In the genomic region with DNA sequence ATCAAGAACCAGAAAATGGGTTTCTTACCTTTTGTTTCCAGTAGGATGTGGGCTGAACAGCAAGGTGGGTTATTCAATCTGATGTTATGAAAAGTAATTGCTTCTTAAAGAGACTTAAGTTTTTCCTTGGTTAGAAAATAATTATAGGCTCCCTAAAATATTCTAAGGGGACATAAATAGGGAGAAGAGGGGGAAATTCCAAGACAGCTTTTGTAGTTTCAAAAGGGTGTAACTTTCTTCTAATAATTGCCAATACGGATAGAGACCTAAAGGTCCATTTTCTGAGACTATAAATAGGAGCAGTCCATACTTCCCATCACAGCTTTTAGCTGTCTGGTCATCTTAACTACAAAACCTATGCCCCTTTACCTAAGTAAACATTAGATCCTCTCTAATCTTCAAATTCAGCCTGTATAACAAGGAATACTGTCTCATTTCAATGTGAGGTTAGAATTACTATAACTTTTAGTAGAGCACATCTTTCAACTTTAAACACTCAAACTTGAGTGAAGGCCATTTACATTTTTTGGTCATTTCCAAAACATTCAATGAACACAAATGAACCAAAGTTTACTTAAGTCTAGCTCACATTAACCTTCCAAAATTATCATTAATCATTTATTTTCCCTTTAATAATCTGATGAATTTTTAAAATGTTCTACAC, we compare ENCODE assay signal across 2 cellular contexts.
TF ChIP-seq lines count a peak whose summit lies in the region.

No MANE protein-coding gene starts in this region.

TF ChIP-seq in HepG2, 621 proteins besides CTCF, POLR2A, EP300 and RAD21:
- TF ChIP-seq POLR2AphosphoS5 (IDR thresholded peaks at IDR 0.05; ENCODE audit: low read depth, low read length) (peak; percentile 28; the same call in 1 of the 2 replicates), CBX1 (IDR thresholded peaks at IDR 0.05; ENCODE audit: low read depth) (no peak), ZSCAN29 (CRISPR knock-in tag; conservative IDR thresholded peaks at IDR 0.05) (no peak), POGZ (CRISPR knock-in tag; IDR thresholded peaks at IDR 0.05) (no peak), ZNF251 (CRISPR knock-in tag; IDR thresholded peaks at IDR 0.05) (no peak), AGO2 (optimal IDR thresholded peaks at IDR 0.05; ENCODE audit: low read depth, low read length) (peak; percentile 83), GTF3A (CRISPR knock-in tag; conservative IDR thresholded peaks at IDR 0.05) (no peak), SOX6 (IDR thresholded peaks at IDR 0.05) (no peak), SOX6 (CRISPR knock-in tag; IDR thresholded peaks at IDR 0.05) (no peak), ZBTB7B (CRISPR knock-in tag; IDR thresholded peaks at IDR 0.05) (no peak), ZBTB14 (CRISPR knock-in tag; IDR thresholded peaks at IDR 0.05) (no peak), POLR2AphosphoS2 (IDR thresholded peaks at IDR 0.05; ENCODE audit: low read depth, low read length) (peak; percentile 78), SRSF4 (IDR thresholded peaks at IDR 0.05; ENCODE audit: low read depth, low read length, poor library complexity, severe bottlenecking) (peak; percentile 46), ZNF576 (CRISPR knock-in tag; IDR thresholded peaks at IDR 0.05) (no peak), ZNF569 (CRISPR knock-in tag; IDR thresholded peaks at IDR 0.05; ENCODE audit: borderline replicate concordance) (no peak), RBFOX2 (IDR thresholded peaks at IDR 0.05; ENCODE audit: low read depth, low read length) (peak; percentile 73), RBM22 (optimal IDR thresholded peaks at IDR 0.05; ENCODE audit: low read length) (peak; percentile 46), SMYD3 (CRISPR knock-in tag; IDR thresholded peaks at IDR 0.05) (no peak), U2AF2 (IDR thresholded peaks at IDR 0.05; ENCODE audit: low read depth, low read length) (no peak)
- TF ChIP-seq, protein P1, sequence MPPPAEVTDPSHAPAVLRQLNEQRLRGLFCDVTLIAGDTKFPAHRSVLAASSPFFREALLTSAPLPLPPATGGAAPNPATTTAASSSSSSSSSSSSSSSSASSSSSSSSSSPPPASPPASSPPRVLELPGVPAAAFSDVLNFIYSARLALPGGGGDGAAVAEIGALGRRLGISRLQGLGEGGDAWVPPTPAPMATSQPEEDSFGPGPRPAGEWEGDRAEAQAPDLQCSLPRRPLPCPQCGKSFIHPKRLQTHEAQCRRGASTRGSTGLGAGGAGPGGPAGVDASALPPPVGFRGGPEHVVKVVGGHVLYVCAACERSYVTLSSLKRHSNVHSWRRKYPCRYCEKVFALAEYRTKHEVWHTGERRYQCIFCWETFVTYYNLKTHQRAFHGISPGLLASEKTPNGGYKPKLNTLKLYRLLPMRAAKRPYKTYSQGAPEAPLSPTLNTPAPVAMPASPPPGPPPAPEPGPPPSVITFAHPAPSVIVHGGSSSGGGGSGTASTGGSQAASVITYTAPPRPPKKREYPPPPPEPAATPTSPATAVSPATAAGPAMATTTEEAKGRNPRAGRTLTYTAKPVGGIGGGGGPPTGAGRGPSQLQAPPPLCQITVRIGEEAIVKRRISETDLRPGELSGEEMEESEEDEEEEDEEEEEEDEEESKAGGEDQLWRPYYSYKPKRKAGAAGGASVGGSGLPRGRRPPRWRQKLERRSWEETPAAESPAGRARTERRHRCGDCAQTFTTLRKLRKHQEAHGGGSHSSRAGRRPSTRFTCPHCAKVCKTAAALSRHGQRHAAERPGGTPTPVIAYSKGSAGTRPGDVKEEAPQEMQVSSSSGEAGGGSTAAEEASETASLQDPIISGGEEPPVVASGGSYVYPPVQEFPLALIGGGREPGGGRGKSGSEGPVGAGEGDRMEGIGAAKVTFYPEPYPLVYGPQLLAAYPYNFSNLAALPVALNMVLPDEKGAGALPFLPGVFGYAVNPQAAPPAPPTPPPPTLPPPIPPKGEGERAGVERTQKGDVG (CRISPR knock-in tag; IDR thresholded peaks at IDR 0.05; ENCODE audit: borderline replicate concordance) = no peak
- TF ChIP-seq, protein P2, sequence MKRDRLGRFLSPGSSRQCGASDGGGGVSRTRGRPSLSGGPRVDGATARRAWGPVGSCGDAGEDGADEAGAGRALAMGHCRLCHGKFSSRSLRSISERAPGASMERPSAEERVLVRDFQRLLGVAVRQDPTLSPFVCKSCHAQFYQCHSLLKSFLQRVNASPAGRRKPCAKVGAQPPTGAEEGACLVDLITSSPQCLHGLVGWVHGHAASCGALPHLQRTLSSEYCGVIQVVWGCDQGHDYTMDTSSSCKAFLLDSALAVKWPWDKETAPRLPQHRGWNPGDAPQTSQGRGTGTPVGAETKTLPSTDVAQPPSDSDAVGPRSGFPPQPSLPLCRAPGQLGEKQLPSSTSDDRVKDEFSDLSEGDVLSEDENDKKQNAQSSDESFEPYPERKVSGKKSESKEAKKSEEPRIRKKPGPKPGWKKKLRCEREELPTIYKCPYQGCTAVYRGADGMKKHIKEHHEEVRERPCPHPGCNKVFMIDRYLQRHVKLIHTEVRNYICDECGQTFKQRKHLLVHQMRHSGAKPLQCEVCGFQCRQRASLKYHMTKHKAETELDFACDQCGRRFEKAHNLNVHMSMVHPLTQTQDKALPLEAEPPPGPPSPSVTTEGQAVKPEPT (CRISPR knock-in tag; IDR thresholded peaks at IDR 0.05; ENCODE audit: low read depth) = no peak

TF ChIP-seq in GM12878, 131 proteins besides CTCF, POLR2A, EP300 and RAD21:
- TF ChIP-seq ZNF217 (IDR thresholded peaks at IDR 0.05) (no peak), STAT1 (conservative IDR thresholded peaks at IDR 0.05) (no peak), POLR2AphosphoS5 (IDR thresholded peaks at IDR 0.05; ENCODE audit: low read length) (0 out of 2 replicates have a peak, but pooled peaks have one; percentile 5), TCF3 (IDR thresholded peaks at IDR 0.05; ENCODE audit: borderline replicate concordance, insufficient read depth, low read depth, low read length) (no peak), ETV6 (conservative IDR thresholded peaks at IDR 0.05 in 1 of 2, IDR thresholded peaks at IDR 0.05 in 1 of 2; ENCODE audit: borderline replicate concordance in 1 of 2, low read depth in 1 of 2) (no peak), RBBP5 (conservative IDR thresholded peaks at IDR 0.05) (no peak), BACH1 (IDR thresholded peaks at IDR 0.05; ENCODE audit: borderline replicate concordance) (0 out of 2 replicates have a peak, but pooled peaks have one; percentile 39), KAT2A (conservative IDR thresholded peaks at IDR 0.05; ENCODE audit: control insufficient read depth, low read depth, low read length) (no peak), SPI1 (IDR thresholded peaks at IDR 0.05; ENCODE audit: borderline replicate concordance, insufficient read depth, low read depth, low read length) (no peak), TBL1XR1 (IDR thresholded peaks at IDR 0.05; ENCODE audit: low read depth, low read length) (no peak), POLR2AphosphoS2 (IDR thresholded peaks at IDR 0.05; ENCODE audit: low read depth, low read length) (peak; percentile 79)
